14 cellular contexts compared by ENCODE assay signal in genomic region chr2:168976034-168976654, GRCh38. TPM values are rescaled to one million over a fixed set of nuclear protein-coding genes. Genes with fewer than 3 reads are reported as not detected.
A peak's percentile ranks its signal among the peaks of the same experiment; 100 is the strongest.
DNase-seq lines count a peak whose midpoint lies in the region; ATAC-seq and TF ChIP-seq lines count a peak whose summit lies in the region.
"Had no signal": no experiment of that assay in that cellular context is flagged by ENCODE, and none has a peak within 500 bp of the region (broad histone marks: within the 10 kb centered on the region; RNA-seq: fewer than 3 reads in every experiment).

No MANE protein-coding gene starts in this region.

- no TSS peak for BruUV-seq in A673 (replicated peaks; lab: Mats Ljungman, UMichigan)

- H3K9me3 ChIP-seq in A673 (ENCODE audit: low read depth, low read length, poor library complexity, severe bottlenecking) (no peaks in the 10 kb centered on the region), left lung (no peaks in the 10 kb centered on the region)
- H3K9me3 ChIP-seq: BLaER1 had no signal

- DNase-seq in A673 (ENCODE audit: low spot score) (peak; percentile 7), ELF-1 (ENCODE audit: low read depth, low spot score) (peak; percentile 26), NOMO-1 treated with dmso at 0.1 percent for 144 hours (lab: John Stamatoyannopoulos, UW; ENCODE audit: unreplicated experiment) (peak; percentile 47), epithelial cell of esophagus (ENCODE audit: low read depth) (peak; percentile 51), left lung (no peak), DMS153 treated with DMSO at 0.1 percent for 48 hours (lab: John Stamatoyannopoulos, UW; ENCODE audit: unreplicated experiment) (no peak)
- DNase-seq: activated CD8-positive, alpha-beta memory T cell treated with anti-CD3 and anti-CD28 coated beads for 24 hours; NCI-H1105 treated with DMSO at 0.1 percent for 48 hours had no signal

- no peaks in the 10 kb centered on the region for H3K27me3 ChIP-seq in A673 (replicated peaks; ENCODE audit: insufficient read depth, low read depth, low read length, poor library complexity)
- H3K27me3 ChIP-seq in left lung: no peaks in the 10 kb centered on the region
- H3K27me3 ChIP-seq: BLaER1 had no signal

- POLR2A ChIA-PET in A673 (lab: Charles Lee; ENCODE audit: low non-redundant PET): no interaction called here

- intact Hi-C loops in A673 (cut with micrococcal nuclease; ENCODE audit: unreplicated experiment): no loop called here
- intact Hi-C loops in left lung (cut with DNase I): no loop called here

- H3K36me3 ChIP-seq in A673 (ENCODE audit: insufficient read depth, low read length, poor library complexity, severe bottlenecking): no peaks in the 10 kb centered on the region
- H3K36me3 ChIP-seq in left lung: no peaks in the 10 kb centered on the region
- H3K36me3 ChIP-seq: BLaER1 had no signal

- CTCF ChIA-PET in A673 (lab: Charles Lee): no interaction called here

- TF ChIP-seq CTCF in A673 (conservative IDR thresholded peaks at IDR 0.05; ENCODE audit: low read depth, low read length): no peak
- no peak for TF ChIP-seq CTCF in epithelial cell of esophagus (IDR thresholded peaks at IDR 0.05; ENCODE audit: insufficient read depth, low read depth, low read length, missing control alignments)
- TF ChIP-seq CTCF in left lung (IDR thresholded peaks at IDR 0.05): no peak

- ATAC-seq in esophagus mucosa (no peak), left lung (no peak), HG02884 (IDR thresholded peaks at IDR 0.05; ENCODE audit: unreplicated experiment) (no peak)
- ATAC-seq: sciatic nerve had no signal

- no peak overlapping the region for H3K4me3 ChIP-seq in A673 (ENCODE audit: low read depth, low read length, poor library complexity, severe bottlenecking)
- H3K4me3 ChIP-seq in epithelial cell of esophagus (ENCODE audit: low read length): no peak overlapping the region
- no peak overlapping the region for H3K4me3 ChIP-seq in left lung
- H3K4me3 ChIP-seq: BLaER1, coronary artery had no signal

- H3K4me1 ChIP-seq in A673 (ENCODE audit: insufficient read depth, low read length, poor library complexity, severe bottlenecking) (no peaks in the 10 kb centered on the region), left lung (no peaks in the 10 kb centered on the region)
- H3K4me1 ChIP-seq: BLaER1 had no signal

- H3K27ac ChIP-seq in A673 (ENCODE audit: low read depth, low read length, poor library complexity, severe bottlenecking) (no peak overlapping the region), left lung (no peak overlapping the region)
- H3K27ac ChIP-seq: BLaER1, coronary artery had no signal

RNA-seq across cellular contexts. Expression of gene ABCB11, which starts 55.0 kb away (rescaled TPM):
- 0.07 TPM in 1 of 2 replicates, not detected in the other for total RNA-seq in A673 (2021)
- not detected for total RNA-seq in esophagus mucosa
- under 1 TPM in 1 of 2 donors, not detected in 1; 0.08 TPM for total RNA-seq in left lung
- total RNA-seq: T-helper 2 cell treated with Interferon-gamma antibody and Interleukin-4, amounts not matched to agents 100 ng/mL and 5 ng/mL, for 36 hours had no signal

Comparison
In these comparisons a context has a peak if more than half of its experiments do, and no peak if none do; other contexts are left out.
1. DNase-seq: peak in A673 (single experiment), ELF-1 (single experiment), NOMO-1 treated with dmso at 0.1 percent for 144 hours (single experiment) and epithelial cell of esophagus (single experiment); none in left lung (0 of 2) and DMS153 treated with DMSO at 0.1 percent for 48 hours (single experiment).